1 cellular context compared by ENCODE assay signal in the genomic region with DNA sequence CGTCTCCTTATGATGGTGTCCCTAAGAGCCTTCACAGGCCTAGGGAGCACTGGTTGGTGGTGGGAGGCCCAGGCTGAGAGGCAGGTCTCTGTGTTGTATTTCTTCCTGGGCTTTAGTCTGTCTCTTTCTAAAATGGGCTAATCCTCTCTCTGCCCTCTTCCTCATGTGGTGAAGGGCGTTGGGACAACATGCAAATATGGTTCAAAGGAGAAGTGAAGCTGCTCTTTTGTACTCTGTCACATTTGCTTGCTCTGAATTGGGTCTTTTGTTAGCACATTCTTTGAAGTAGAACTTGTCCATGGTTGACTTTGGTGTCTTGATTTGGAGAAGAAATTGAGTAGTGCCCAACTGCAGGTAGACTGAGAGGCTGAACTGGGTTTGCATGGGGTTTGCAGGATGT.
TF ChIP-seq lines count a peak whose summit lies in the region.

No MANE protein-coding gene starts in this region.

TF ChIP-seq in GM12878, 131 proteins besides CTCF, POLR2A, EP300 and RAD21:
- peak; percentile 41; the same call in 1 of the 2 replicates for TF ChIP-seq SPI1 (IDR thresholded peaks at IDR 0.05; ENCODE audit: borderline replicate concordance, insufficient read depth, low read depth, low read length)
- 0 out of 3 replicates have a peak, but pooled peaks have one; percentile 49 for TF ChIP-seq POU2F2 (IDR thresholded peaks at IDR 0.05; ENCODE audit: borderline replicate concordance, low read depth, low read length)
- no peak for TF ChIP-seq HDAC2 (IDR thresholded peaks at IDR 0.05)
